ENCODE assay signal across 9 cellular contexts in the genomic region with DNA sequence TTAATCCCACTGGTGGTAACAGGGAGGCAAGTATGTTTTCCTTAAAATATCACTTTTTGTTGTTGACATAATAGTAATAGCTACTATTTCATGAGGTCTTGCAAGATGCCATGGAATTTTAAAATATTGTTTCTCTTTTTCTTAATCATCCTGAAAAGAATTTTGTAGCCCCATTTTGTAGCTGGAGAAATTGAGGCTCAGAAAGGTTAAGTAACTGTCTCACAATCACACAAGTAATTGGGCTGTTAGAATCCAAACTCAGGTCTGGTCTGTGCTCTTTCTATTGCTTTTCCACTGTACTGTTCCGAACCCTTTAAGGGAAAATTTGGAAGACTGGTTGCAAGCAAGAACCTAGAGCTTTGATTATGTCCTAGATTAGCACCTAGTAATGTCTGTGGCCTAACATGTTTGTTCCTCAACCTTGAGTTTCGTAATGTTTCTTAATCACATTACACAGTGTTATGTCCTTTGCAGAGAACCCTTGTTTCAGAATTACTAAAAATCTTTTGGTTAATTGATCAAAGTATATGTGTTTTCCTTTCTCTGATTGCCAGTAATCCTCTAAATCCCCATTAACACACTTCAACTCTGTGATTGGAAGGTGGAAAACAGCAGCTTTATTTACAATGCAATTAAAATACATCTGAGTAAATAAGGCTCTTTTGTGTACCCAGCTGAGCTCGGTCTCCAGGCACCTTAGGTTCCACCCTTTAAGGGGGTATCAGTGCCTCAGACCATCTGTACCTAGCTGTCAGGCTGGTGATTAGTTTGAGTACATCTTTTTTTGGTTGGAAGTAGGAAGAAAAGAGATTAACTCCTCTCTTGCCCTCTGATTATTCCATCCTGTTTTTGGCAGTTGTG. TPM values are rescaled to one million over a fixed set of nuclear protein-coding genes. Genes with fewer than 3 reads are reported as not detected.
A peak's percentile ranks its signal among the peaks of the same experiment; 100 is the strongest.
DNase-seq lines count a peak whose midpoint lies in the region; ATAC-seq and TF ChIP-seq lines count a peak whose summit lies in the region.
"Had no signal": no experiment of that assay in that cellular context is flagged by ENCODE, and none has a peak within 500 bp of the region (broad histone marks: within the 10 kb centered on the region; RNA-seq: fewer than 3 reads in every experiment).

No MANE protein-coding gene starts in this region.

- H3K79me2 ChIP-seq in GM23338 (replicated peaks; ENCODE audit: insufficient read depth), result peaks cover 12% of the 10 kb centered on the region

- peaks cover 24% of the 10 kb centered on the region; the same call in 1 of the 2 replicates for H3K36me3 ChIP-seq in GM23338 (ENCODE audit: insufficient read depth)
- peaks cover 37% of the 10 kb centered on the region for H3K36me3 ChIP-seq in neutrophil

- H3K27ac ChIP-seq in GM23338 (ENCODE audit: low read depth), result peak overlapping the region; percentile 39
- peak overlapping the region; percentile 86 for H3K27ac ChIP-seq in neutrophil

- H2AFZ ChIP-seq in GM23338, result no peak overlapping the region

- H3K27ac Mint-ChIP-seq in GM23338, result no peak overlapping the region

- H3K9me3 Mint-ChIP-seq in GM23338, result no peaks in the 10 kb centered on the region

- DNase-seq in GM23338 (ENCODE audit: low spot score) (no peak), NCI-H146 treated with DMSO at 0.1 percent for 48 hours (lab: John Stamatoyannopoulos, UW; ENCODE audit: unreplicated experiment) (peak; percentile 92), amniotic epithelial cell (ENCODE audit: low read depth) (peak; percentile 80), cortex of kidney (lab: John Stamatoyannopoulos, UW) (no peak)
- DNase-seq in activated T-cell treated with anti-CD3 and anti-CD28 coated beads, Interleukin-2, amount 50 U/mL, for 48 hours, result no peak
- DNase-seq: activated CD4-positive, alpha-beta T cell treated with anti-CD3 and anti-CD28 coated beads for 1 hour had no signal

- peaks cover 52% of the 10 kb centered on the region for H3K36me3 Mint-ChIP-seq in GM23338 (ENCODE audit: low read depth)

- H3K9me2 ChIP-seq in GM23338 (ENCODE audit: insufficient read depth), result no peaks in the 10 kb centered on the region

- no peak overlapping the region for H3K4me2 ChIP-seq in GM23338

- no peaks in the 10 kb centered on the region for H3K9me3 ChIP-seq in neutrophil

- ATAC-seq in GM23338, result peak; percentile 28; the same call in 2 of the 3 replicates
- ATAC-seq in HG03095 (IDR thresholded peaks at IDR 0.05; ENCODE audit: unreplicated experiment), result no peak
- ATAC-seq in GM19463 (IDR thresholded peaks at IDR 0.05; ENCODE audit: unreplicated experiment), result no peak

- H3K4me3 ChIP-seq in GM23338 (no peak overlapping the region), neutrophil (ENCODE audit: low read depth in 1 of 2, low read length in 1 of 2) (peak overlapping the region in 1 of 2 experiments; percentile 12)

- peaks cover 19% of the 10 kb centered on the region for H3K4me1 Mint-ChIP-seq in GM23338

- H3F3A ChIP-seq in GM23338 (replicated peaks; ENCODE audit: low read depth), result 0 out of 2 replicates have a peak, but pooled peaks cover 2% of the 10 kb centered on the region

- H3K27me3 ChIP-seq in GM23338 (ENCODE audit: insufficient read depth), result no peaks in the 10 kb centered on the region
- no peaks in the 10 kb centered on the region for H3K27me3 ChIP-seq in neutrophil

- no peak for TF ChIP-seq CTCF in GM23338 (conservative IDR thresholded peaks at IDR 0.05; ENCODE audit: low read depth in 2 of 2)
- TF ChIP-seq CTCF in neutrophil (IDR thresholded peaks at IDR 0.05), result no peak

- H3K4me1 ChIP-seq in GM23338 (ENCODE audit: insufficient read depth) (peaks cover 24% of the 10 kb centered on the region), neutrophil (ENCODE audit: control insufficient read depth in 1 of 2, insufficient read depth in 1 of 2, low read depth in 1 of 2, low read length in 1 of 2) (peaks cover 20% of the 10 kb centered on the region in 2 experiments)

- H3K27me3 Mint-ChIP-seq in GM23338 (ENCODE audit: insufficient read depth, low read depth, poor library complexity), result no peaks in the 10 kb centered on the region

- no peak overlapping the region for H3K4me3 Mint-ChIP-seq in GM23338

- H4K20me1 ChIP-seq in GM23338 (replicated peaks; ENCODE audit: insufficient read depth), result no peaks in the 10 kb centered on the region; the same call in 1 of the 2 replicates

TF ChIP-seq in GM23338, 12 proteins besides CTCF, POLR2A, EP300 and RAD21 (continues in another document):
- TF ChIP-seq CREB1 (CRISPR knock-in tag; IDR thresholded peaks at IDR 0.05; ENCODE audit: low read depth), result no peak
- no peak for TF ChIP-seq POLR2AphosphoS5 (IDR thresholded peaks at IDR 0.05; ENCODE audit: low read depth)
- no peak for TF ChIP-seq EZH2 (IDR thresholded peaks at IDR 0.05; ENCODE audit: low read depth, unreplicated experiment)
- no peak for TF ChIP-seq EZH2phosphoT487 (IDR thresholded peaks at IDR 0.05; ENCODE audit: unreplicated experiment)
- TF ChIP-seq, protein P1, sequence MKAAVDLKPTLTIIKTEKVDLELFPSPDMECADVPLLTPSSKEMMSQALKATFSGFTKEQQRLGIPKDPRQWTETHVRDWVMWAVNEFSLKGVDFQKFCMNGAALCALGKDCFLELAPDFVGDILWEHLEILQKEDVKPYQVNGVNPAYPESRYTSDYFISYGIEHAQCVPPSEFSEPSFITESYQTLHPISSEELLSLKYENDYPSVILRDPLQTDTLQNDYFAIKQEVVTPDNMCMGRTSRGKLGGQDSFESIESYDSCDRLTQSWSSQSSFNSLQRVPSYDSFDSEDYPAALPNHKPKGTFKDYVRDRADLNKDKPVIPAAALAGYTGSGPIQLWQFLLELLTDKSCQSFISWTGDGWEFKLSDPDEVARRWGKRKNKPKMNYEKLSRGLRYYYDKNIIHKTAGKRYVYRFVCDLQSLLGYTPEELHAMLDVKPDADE (IDR thresholded peaks at IDR 0.05), result no peak
- TF ChIP-seq ZNF462 (CRISPR knock-in tag; IDR thresholded peaks at IDR 0.05), result no peak
- no peak for TF ChIP-seq ZNF114 (CRISPR knock-in tag; IDR thresholded peaks at IDR 0.05)

RNA-seq across cellular contexts. Expression of gene LRRC42, which starts 10.4 kb away (rescaled TPM):
- 39.6 and 48.1 TPM in 2 replicates for total RNA-seq in GM23338 (2014; rRNA removed; shearing (Covaris generic))
- polyA plus RNA-seq in GM23338 (2016; fragmentation: Nextera tagmentation; extraction: Ambion mirVana), result 22.4 and 25.9 TPM in 2 replicates

RNA-seq across cellular contexts. Expression of gene IFT25, which starts 11.0 kb away (rescaled TPM):
- total RNA-seq in GM23338 (2014; rRNA removed; shearing (Covaris generic)), result 27.2 and 28.2 TPM in 2 replicates
- 97.1 and 109 TPM in 2 replicates for polyA plus RNA-seq in GM23338 (2016; fragmentation: Nextera tagmentation; extraction: Ambion mirVana)

Comparison
In these comparisons a context has a peak if more than half of its experiments do, and no peak if none do; other contexts are left out.
1. DNase-seq: peak in NCI-H146 treated with DMSO at 0.1 percent for 48 hours (single experiment) and amniotic epithelial cell (single experiment); none in GM23338 (single experiment), cortex of kidney (single experiment) and activated T-cell treated with anti-CD3 and anti-CD28 coated beads, Interleukin-2, amount 50 U/mL, for 48 hours (0 of 2).